In the genomic region with DNA sequence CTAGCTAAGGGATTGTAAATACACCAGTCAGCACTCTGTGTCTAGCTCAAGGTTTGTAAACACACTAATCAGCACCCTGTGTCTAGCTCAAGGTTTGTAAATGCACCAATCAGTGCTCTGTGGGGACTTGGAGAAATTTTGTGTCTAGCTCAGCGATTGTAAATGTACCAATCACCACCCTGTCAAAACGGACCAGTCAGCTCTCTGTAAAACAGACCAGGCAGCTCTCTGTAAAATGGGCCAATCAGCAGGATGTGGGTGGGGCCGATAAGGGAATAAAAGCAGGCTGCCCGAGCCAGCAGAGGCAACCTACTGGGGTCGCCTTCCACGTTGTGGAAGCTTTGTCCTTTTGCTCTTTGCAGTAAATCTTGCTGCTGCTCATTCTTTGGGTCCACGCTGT, we compare ENCODE assay signal across 6 cellular contexts. TPM values are rescaled to one million over a fixed set of nuclear protein-coding genes. Genes with fewer than 3 reads are reported as not detected.
DNase-seq lines count a peak whose midpoint lies in the region; ATAC-seq, FAIRE-seq and TF ChIP-seq lines count a peak whose summit lies in the region.
"Not testable (repeated sequence)": the region's sequence is repeated elsewhere in the genome, so short reads cannot be mapped to it uniquely, and the experiment has no call there.

No MANE protein-coding gene starts in this region.

- not testable (repeated sequence) for H3K27me3 ChIP-seq in CD4-positive, CD25-positive, alpha-beta regulatory T cell (ENCODE audit: control insufficient read depth, insufficient read depth, low read length); H1 (replicated peaks in 1 of 4; ENCODE audit: control insufficient read depth in 3 of 4, extremely low read depth in 1 of 4, insufficient read depth in 3 of 4, low read length in 3 of 4); HepG2 (ENCODE audit: control insufficient read depth in 1 of 2, insufficient read depth in 2 of 2, low read length in 2 of 2); neuronal stem cell (ENCODE audit: control insufficient read depth in 3 of 3, insufficient read depth in 3 of 3, low read depth in 1 of 3, low read length in 3 of 3); testis

- H3K27me3 Mint-ChIP-seq in CD4-positive, CD25-positive, alpha-beta regulatory T cell; activated CD4-positive, alpha-beta T cell treated with anti-CD3 and anti-CD28 coated beads for 36 hours: not testable (repeated sequence)

- H4K91ac ChIP-seq in H1 (replicated peaks; ENCODE audit: insufficient read length, low read length); neuronal stem cell (ENCODE audit: low read depth, low read length, poor library complexity): not testable (repeated sequence)

- peak overlapping the region; percentile 22 to 66 (median 60) for H3K4me3 Mint-ChIP-seq in CD4-positive, CD25-positive, alpha-beta regulatory T cell
- not testable (repeated sequence) for H3K4me3 Mint-ChIP-seq in activated CD4-positive, alpha-beta T cell treated with anti-CD3 and anti-CD28 coated beads for 36 hours

- not testable (repeated sequence) for H3K79me2 ChIP-seq in H1 (ENCODE audit: control insufficient read depth in 1 of 2, insufficient read depth in 2 of 2, low read length in 2 of 2)
- H3K79me2 ChIP-seq in HepG2 (ENCODE audit: insufficient read depth, low read length) = peaks cover 12% of the 10 kb centered on the region

- not testable (repeated sequence) for H3K4me2 ChIP-seq in H1 (ENCODE audit: insufficient read depth in 1 of 2, low read depth in 2 of 2, low read length in 2 of 2); HepG2 (ENCODE audit: low read depth, low read length); neuronal stem cell (ENCODE audit: insufficient read depth, low read length, poor library complexity, severe bottlenecking)

- H3K36me3 ChIP-seq in CD4-positive, CD25-positive, alpha-beta regulatory T cell (ENCODE audit: control insufficient read depth, insufficient read depth, low read length); H1 (ENCODE audit: control insufficient read depth in 2 of 4, insufficient read depth in 4 of 4, low read length in 3 of 4); HepG2 (replicated peaks in 1 of 2; ENCODE audit: control insufficient read depth in 1 of 2, insufficient read depth in 2 of 2, low read length in 2 of 2); neuronal stem cell (replicated peaks in 1 of 2; ENCODE audit: control insufficient read depth in 2 of 2, insufficient read depth in 2 of 2, low read length in 2 of 2); testis (ENCODE audit: low read depth, missing control alignments): not testable (repeated sequence)

- H4K8ac ChIP-seq in H1 (ENCODE audit: extremely low read depth, insufficient read depth, low read length); neuronal stem cell (ENCODE audit: low read depth, low read length): not testable (repeated sequence)

- not testable (repeated sequence) for H3K14ac ChIP-seq in H1 (ENCODE audit: insufficient read length); neuronal stem cell (ENCODE audit: low read length)

- H2AFZ ChIP-seq in H1 (ENCODE audit: low read length); HepG2 (ENCODE audit: low read length): not testable (repeated sequence)
- peak overlapping the region; percentile 7 for H2AFZ ChIP-seq in neuronal stem cell (ENCODE audit: low read length)

- not testable (repeated sequence) for H3K23me2 ChIP-seq in H1 (ENCODE audit: low read depth, low read length)

- H3K36me3 Mint-ChIP-seq in CD4-positive, CD25-positive, alpha-beta regulatory T cell; activated CD4-positive, alpha-beta T cell treated with anti-CD3 and anti-CD28 coated beads for 36 hours (ENCODE audit: low read depth): not testable (repeated sequence)

- peaks cover 13 to 36% (median 28%) of the 10 kb centered on the region in 4 donors for H3K4me1 Mint-ChIP-seq in CD4-positive, CD25-positive, alpha-beta regulatory T cell
- H3K4me1 Mint-ChIP-seq in activated CD4-positive, alpha-beta T cell treated with anti-CD3 and anti-CD28 coated beads for 36 hours = peaks cover 24% of the 10 kb centered on the region

- not testable (repeated sequence) for H2AK5ac ChIP-seq in H1 (ENCODE audit: low read depth, low read length); neuronal stem cell (ENCODE audit: low read depth, low read length)

- peak in 1 of 3 donors; percentile 25 for DNase-seq in CD4-positive, CD25-positive, alpha-beta regulatory T cell
- DNase-seq in activated CD4-positive, alpha-beta T cell treated with anti-CD3 and anti-CD28 coated beads for 36 hours = peak; percentile 7
- DNase-seq in H1 (ENCODE audit: low read depth in 1 of 2, low spot score in 2 of 2); HepG2 (ENCODE audit: low spot score); neuronal stem cell (ENCODE audit: low spot score): not testable (repeated sequence)
- peak; percentile 44 for DNase-seq in testis

- not testable (repeated sequence) for H2BK15ac ChIP-seq in H1 (ENCODE audit: low read length); neuronal stem cell (ENCODE audit: low read length)

- H3K27ac Mint-ChIP-seq in CD4-positive, CD25-positive, alpha-beta regulatory T cell = peak overlapping the region in 1 of 3 donors; percentile 56
- H3K27ac Mint-ChIP-seq in activated CD4-positive, alpha-beta T cell treated with anti-CD3 and anti-CD28 coated beads for 36 hours = not testable (repeated sequence)

- in situ Hi-C loops in HepG2 (cut with HindIII; ENCODE audit: extremely low pct_ligation_motif_present, low pct_unique_long_range_greater_than_20kb) = not testable (repeated sequence)

- intact Hi-C loops in activated CD4-positive, alpha-beta T cell treated with anti-CD3 and anti-CD28 coated beads for 36 hours (cut with DNase I, micrococcal nuclease); HepG2 (cut with micrococcal nuclease; ENCODE audit: unreplicated experiment); testis (cut with DNase I; ENCODE audit: low total_unique reads): not testable (repeated sequence)

- not testable (repeated sequence) for TF ChIP-seq RAD21 in H1 (IDR thresholded peaks at IDR 0.05 in 1 of 2, conservative IDR thresholded peaks at IDR 0.05 in 1 of 2; ENCODE audit: low read depth in 2 of 2, low read length in 2 of 2); HepG2 (CRISPR knock-in tag; IDR thresholded peaks at IDR 0.05)

- POLR2A ChIA-PET in activated CD4-positive, alpha-beta T cell treated with anti-CD3 and anti-CD28 coated beads for 36 hours (lab: Charles Lee); H1 (lab: Charles Lee; ENCODE audit: partially characterized antibody): not testable (repeated sequence)
- POLR2A ChIA-PET in HepG2 (lab: Yijun Ruan, JAX) = interaction anchor here (0.8 kb wide), 1 partner anchor 33 kb away, joined by 3 read pairs; the partner anchor contains the start of gene MIB1

- H3K9ac ChIP-seq in H1 (replicated peaks in 1 of 4; ENCODE audit: extremely low read depth in 1 of 4, low read depth in 3 of 4, low read length in 3 of 4); HepG2 (ENCODE audit: insufficient read depth, low read depth, low read length); neuronal stem cell (ENCODE audit: low read depth, low read length, poor library complexity): not testable (repeated sequence)

- not testable (repeated sequence) for H3K9me3 ChIP-seq in CD4-positive, CD25-positive, alpha-beta regulatory T cell (ENCODE audit: control insufficient read depth in 2 of 2, low read length in 2 of 2); HepG2 (ENCODE audit: low read length); neuronal stem cell (replicated peaks in 1 of 2; ENCODE audit: control insufficient read depth in 2 of 2, insufficient read depth in 1 of 2, low read depth in 1 of 2, low read length in 2 of 2); testis
- peaks cover 0 to 12% of the 10 kb centered on the region in 2 experiments; a peak in 2 of 4 replicates for H3K9me3 ChIP-seq in H1 (ENCODE audit: insufficient read depth in 2 of 2, low read depth in 1 of 2, low read length in 1 of 2)

- H2BK12ac ChIP-seq in H1 (ENCODE audit: low read depth, low read length); neuronal stem cell (ENCODE audit: low read length): not testable (repeated sequence)

- H3K56ac ChIP-seq in H1 (replicated peaks; ENCODE audit: insufficient read length, low read depth, low read length) = not testable (repeated sequence)

- not testable (repeated sequence) for BruUV-seq in HepG2 (replicated peaks; lab: Mats Ljungman, UMichigan)

- H2BK20ac ChIP-seq in H1 (ENCODE audit: low read length) = not testable (repeated sequence)

- TF ChIP-seq POLR2A in H1 (IDR thresholded peaks at IDR 0.05; ENCODE audit: control extremely low read depth in 1 of 2, low read depth in 2 of 2, low read length in 2 of 2); HepG2 (IDR thresholded peaks at IDR 0.05; ENCODE audit: insufficient read depth in 1 of 2, low read depth in 2 of 2, low read length in 2 of 2); testis (IDR thresholded peaks at IDR 0.05): not testable (repeated sequence)

- ATAC-seq in CD4-positive, CD25-positive, alpha-beta regulatory T cell (ENCODE audit: low read depth in 2 of 2); activated CD4-positive, alpha-beta T cell treated with anti-CD3 and anti-CD28 coated beads for 36 hours; HepG2: not testable (repeated sequence)

- H3K9me3 Mint-ChIP-seq in CD4-positive, CD25-positive, alpha-beta regulatory T cell; activated CD4-positive, alpha-beta T cell treated with anti-CD3 and anti-CD28 coated beads for 36 hours (ENCODE audit: low read depth): not testable (repeated sequence)

- H3K79me1 ChIP-seq in H1 (ENCODE audit: low read depth, low read length); neuronal stem cell (ENCODE audit: low read depth, low read length): not testable (repeated sequence)

- H3K23ac ChIP-seq in H1 (ENCODE audit: insufficient read length); neuronal stem cell (ENCODE audit: low read depth, low read length, poor library complexity): not testable (repeated sequence)

- not testable (repeated sequence) for H3K4ac ChIP-seq in H1 (replicated peaks; ENCODE audit: insufficient read length, low read depth, low read length); neuronal stem cell (ENCODE audit: low read length)

- not testable (repeated sequence) for FAIRE-seq in H1 (lab: Jason Lieb, UNC); HepG2 (lab: Jason Lieb, UNC)

- CTCF ChIA-PET in activated CD4-positive, alpha-beta T cell treated with anti-CD3 and anti-CD28 coated beads for 36 hours (lab: Charles Lee) = interaction anchor here (0.6 to 1.1 kb wide), 2 partner anchors 9 to 82 kb away, joined by 3 read pairs; no protein-coding TSS in a partner anchor
- CTCF ChIA-PET in H1 (lab: Charles Lee; ENCODE audit: partially characterized antibody) = interaction anchor here (0.6 kb wide), 1 partner anchor 27 kb away, joined by 4 read pairs; no protein-coding TSS in a partner anchor
- CTCF ChIA-PET in HepG2 (lab: Yijun Ruan, JAX; ENCODE audit: low intra/inter-chr PET ratio, low total read pairs) = not testable (repeated sequence)

- H4K5ac ChIP-seq in H1 (ENCODE audit: insufficient read length, low read depth, low read length) = not testable (repeated sequence)

- not testable (repeated sequence) for TF ChIP-seq EP300 in H1 (IDR thresholded peaks at IDR 0.05; ENCODE audit: borderline replicate concordance in 1 of 2, low read depth in 2 of 2, low read length in 2 of 2); HepG2 (IDR thresholded peaks at IDR 0.05; ENCODE audit: low read depth in 2 of 2, low read length in 2 of 2); HepG2 (CRISPR knock-in tag; IDR thresholded peaks at IDR 0.05; ENCODE audit: borderline replicate concordance)

- not testable (repeated sequence) for H3K4me3 ChIP-seq in CD4-positive, CD25-positive, alpha-beta regulatory T cell (ENCODE audit: low read depth, low read length); H1 (ENCODE audit: extremely low read depth in 1 of 4, insufficient read depth in 2 of 4, low read depth in 3 of 4, low read length in 4 of 4); HepG2 (replicated peaks in 1 of 3; ENCODE audit: insufficient read depth in 1 of 3, low read depth in 2 of 3, low read length in 3 of 3); neuronal stem cell (ENCODE audit: low read length in 2 of 2); testis

- not testable (repeated sequence) for H4K20me1 ChIP-seq in H1 (replicated peaks in 1 of 2; ENCODE audit: control insufficient read depth in 1 of 2, insufficient read depth in 2 of 2, low read length in 2 of 2); HepG2 (ENCODE audit: insufficient read depth, low read length)

- not testable (repeated sequence) for H3K18ac ChIP-seq in H1 (ENCODE audit: extremely low read depth, low read length); neuronal stem cell (ENCODE audit: low read length)

- peaks cover 17% of the 10 kb centered on the region for H3K4me1 ChIP-seq in CD4-positive, CD25-positive, alpha-beta regulatory T cell (ENCODE audit: control insufficient read depth, insufficient read depth, low read length, poor library complexity, severe bottlenecking)
- H3K4me1 ChIP-seq in H1 (replicated peaks in 1 of 4; ENCODE audit: control insufficient read depth in 3 of 4, insufficient read depth in 4 of 4, low read length in 3 of 4); neuronal stem cell (ENCODE audit: control insufficient read depth in 2 of 2, insufficient read depth in 1 of 2, low read depth in 1 of 2, low read length in 2 of 2); testis: not testable (repeated sequence)
- H3K4me1 ChIP-seq in HepG2 (ENCODE audit: insufficient read depth, low read length) = peaks cover 30% of the 10 kb centered on the region

- TF ChIP-seq CTCF in H1 (IDR thresholded peaks at IDR 0.05; ENCODE audit: control extremely low read depth in 1 of 3, insufficient read depth in 1 of 3, low read depth in 1 of 3, low read length in 3 of 3); HepG2 (CRISPR knock-in tag; IDR thresholded peaks at IDR 0.05); testis (IDR thresholded peaks at IDR 0.05): not testable (repeated sequence)

- H2BK120ac ChIP-seq in H1 (replicated peaks; ENCODE audit: low read depth, low read length); neuronal stem cell (ENCODE audit: low read depth, low read length): not testable (repeated sequence)

- 80% methylated on average over 7 of the region's 7 CpGs; no CpG with 5 or more reads in 1 of the 2 experiments for WGBS in H1 (ENCODE audit: extremely low coverage in 1 of 2, insufficient coverage in 1 of 2, insufficient read length in 1 of 2, insufficient replicate concordance in 2 of 2, low coverage in 1 of 2, low lambda C conversion rate in 2 of 2, missing lambda C conversion rate in 1 of 2), 2 experiments
- WGBS in HepG2 (ENCODE audit: low lambda C conversion rate) = 82% methylated on average over 5 of the region's 7 CpGs
- WGBS in neuronal stem cell (ENCODE audit: extremely low coverage in 2 of 2, insufficient read length in 2 of 2, insufficient replicate concordance in 1 of 2), 2 donors = no CpG with 5 or more reads among the region's 7 CpGs
- WGBS in testis, 2 donors = 55 to 63% methylated on average over 6 to 7 of the region's 7 CpGs

- H2BK5ac ChIP-seq in H1 (ENCODE audit: low read depth, low read length); neuronal stem cell (ENCODE audit: low read length): not testable (repeated sequence)

- not testable (repeated sequence) for H3K27ac ChIP-seq in CD4-positive, CD25-positive, alpha-beta regulatory T cell (ENCODE audit: insufficient read depth, low read length, poor library complexity, severe bottlenecking); H1 (ENCODE audit: low read depth, low read length); HepG2 (ENCODE audit: extremely low read length, insufficient read depth, low read length); neuronal stem cell (replicated peaks; ENCODE audit: low read length); testis

RNA-seq across cellular contexts. Expression of gene ABHD3, which starts 2.6 kb away (rescaled TPM):
- total RNA-seq in CD4-positive, CD25-positive, alpha-beta regulatory T cell = 57.1 TPM
- 10 to 100 TPM; 37.7 to 48.7 (median 44.7) TPM for polyA plus RNA-seq in CD4-positive, CD25-positive, alpha-beta regulatory T cell
- 10 to 100 TPM; 13.7 to 14.3 TPM for total RNA-seq in activated CD4-positive, alpha-beta T cell treated with anti-CD3 and anti-CD28 coated beads for 36 hours
- 9.0 and 12.1 TPM in 2 replicates for total RNA-seq in H1 (2021; fragmentation: NEBNext Ultra II Directional; extraction: Animal tissue kit (Norgen Biotek cat#: 25700))
- polyA plus RNA-seq in H1 (2011; rRNA removed) (6.1 and 8.4 TPM in 2 replicates), HepG2 (2011; rRNA removed) (37.3 and 40.2 TPM in 2 replicates), testis (ENCODE audit: insufficient read depth, low read depth, low replicate concordance) (13.5 TPM)
- polyA plus RNA-seq in H1 (2011; cell fraction: cytosol; rRNA removed) = 9.9 TPM
- 14.7 TPM for polyA plus RNA-seq in H1 (2011; cell fraction: nucleus; rRNA removed)
- 7.0 to 8.8 TPM (median 7.4 TPM) in 4 replicates for polyA plus RNA-seq in H1 (2012, experiment 1 of 2)
- polyA plus RNA-seq in H1 (2012, experiment 2 of 2) = 2.3 TPM
- polyA plus RNA-seq in H1 (2013, experiment 1 of 2) = 6.7 TPM
- polyA plus RNA-seq in H1 (2013, experiment 2 of 2) = 6.9 TPM
- 8.2 and 9.6 TPM in 2 replicates for polyA minus RNA-seq in H1 (2011; rRNA and poly(A)+ RNA removed)
- 10.1 TPM for polyA minus RNA-seq in H1 (2011; cell fraction: cytosol; rRNA and poly(A)+ RNA removed)
- 19.9 TPM for polyA minus RNA-seq in H1 (2011; cell fraction: nucleus; rRNA and poly(A)+ RNA removed)
- total RNA-seq in HepG2 (2016; rRNA removed; fragmentation: Illumina TruSeq; extraction: Trizol) (14.2 and 32.1 TPM in 2 replicates), testis (10 to 100 TPM in 1 of 2 donors, 1 to 10 TPM in 1; 10.0 to 12.2 TPM)
- 6.1 and 6.5 TPM in 2 replicates for total RNA-seq in HepG2 (2016; cell fraction: cytosol; rRNA removed; fragmentation: Illumina TruSeq; extraction: Trizol; ENCODE audit: low read depth)
- 12.7 and 32.7 TPM in 2 replicates for total RNA-seq in HepG2 (2016; cell fraction: insoluble cytoplasmic fraction; rRNA removed; fragmentation: Illumina TruSeq; extraction: Trizol)
- 6.4 and 8.1 TPM in 2 replicates for total RNA-seq in HepG2 (2016; cell fraction: membrane; rRNA removed; fragmentation: Illumina TruSeq; extraction: Trizol)
- total RNA-seq in HepG2 (2016; cell fraction: nucleus; rRNA removed; fragmentation: Illumina TruSeq; extraction: Trizol) = 44.8 and 49.9 TPM in 2 replicates
- 17.9 and 27.7 TPM in 2 replicates for polyA plus RNA-seq in HepG2 (2011; cell fraction: cytosol; rRNA removed)
- 33.5 and 40.4 TPM in 2 replicates for polyA plus RNA-seq in HepG2 (2011; cell fraction: nucleus; rRNA removed)
- 28.3 and 31.8 TPM in 2 replicates for polyA plus RNA-seq in HepG2 (2012)
- polyA plus RNA-seq in HepG2 (2016; cell fraction: cytosol; fragmentation: Illumina TruSeq; extraction: Trizol; ENCODE audit: low read depth) = 2.9 TPM in 2 replicates
- 14.3 and 16.5 TPM in 2 replicates for polyA plus RNA-seq in HepG2 (2016; cell fraction: insoluble cytoplasmic fraction; fragmentation: Illumina TruSeq; extraction: Trizol; ENCODE audit: low read depth)
- polyA plus RNA-seq in HepG2 (2016; cell fraction: membrane; fragmentation: Illumina TruSeq; extraction: Trizol; ENCODE audit: low read depth) = 3.8 and 5.3 TPM in 2 replicates
- 75.9 and 82.4 TPM in 2 replicates for polyA plus RNA-seq in HepG2 (2016; cell fraction: nucleus; fragmentation: Illumina TruSeq; extraction: Trizol; ENCODE audit: insufficient read depth, low read depth)
- 15.6 and 65.9 TPM in 2 replicates for polyA minus RNA-seq in HepG2 (2011; rRNA and poly(A)+ RNA removed; ENCODE audit: low replicate concordance)
- 12.3 and 20.1 TPM in 2 replicates for polyA minus RNA-seq in HepG2 (2011; cell fraction: cytosol; rRNA and poly(A)+ RNA removed)
- 36.6 and 51.0 TPM in 2 replicates for polyA minus RNA-seq in HepG2 (2011; cell fraction: nucleus; rRNA and poly(A)+ RNA removed)
- polyA plus RNA-seq in neuronal stem cell (2013, experiment 1 of 2) = 4.6 TPM
- 4.6 TPM for polyA plus RNA-seq in neuronal stem cell (2013, experiment 2 of 2)

RNA-seq across cellular contexts. Expression of gene MIB1, which starts 33.5 kb away (rescaled TPM):
- total RNA-seq in CD4-positive, CD25-positive, alpha-beta regulatory T cell = 37.7 TPM
- polyA plus RNA-seq in CD4-positive, CD25-positive, alpha-beta regulatory T cell = 1 to 10 TPM; 7.3 to 9.9 (median 7.7) TPM
- total RNA-seq in activated CD4-positive, alpha-beta T cell treated with anti-CD3 and anti-CD28 coated beads for 36 hours = 10 to 100 TPM; 24.7 to 33.6 TPM
- 57.2 and 60.3 TPM in 2 replicates for total RNA-seq in H1 (2021; fragmentation: NEBNext Ultra II Directional; extraction: Animal tissue kit (Norgen Biotek cat#: 25700))
- polyA plus RNA-seq in H1 (2011; rRNA removed) = 6.1 and 8.2 TPM in 2 replicates
- 11.8 TPM for polyA plus RNA-seq in H1 (2011; cell fraction: cytosol; rRNA removed)
- 11.1 TPM for polyA plus RNA-seq in H1 (2011; cell fraction: nucleus; rRNA removed)
- 16.6 to 26.4 TPM (median 23.8 TPM) in 4 replicates for polyA plus RNA-seq in H1 (2012, experiment 1 of 2)
- polyA plus RNA-seq in H1 (2012, experiment 2 of 2) = 0.89 TPM
- polyA plus RNA-seq in H1 (2013, experiment 1 of 2) = 16.3 TPM
- 14.5 TPM for polyA plus RNA-seq in H1 (2013, experiment 2 of 2)
- 114 and 144 TPM in 2 replicates for polyA minus RNA-seq in H1 (2011; rRNA and poly(A)+ RNA removed)
- 48.9 TPM for polyA minus RNA-seq in H1 (2011; cell fraction: cytosol; rRNA and poly(A)+ RNA removed)
- 63.6 TPM for polyA minus RNA-seq in H1 (2011; cell fraction: nucleus; rRNA and poly(A)+ RNA removed)
- 47.0 and 60.6 TPM in 2 replicates for total RNA-seq in HepG2 (2016; rRNA removed; fragmentation: Illumina TruSeq; extraction: Trizol)
- total RNA-seq in HepG2 (2016; cell fraction: cytosol; rRNA removed; fragmentation: Illumina TruSeq; extraction: Trizol; ENCODE audit: low read depth) = 80.8 and 93.1 TPM in 2 replicates
- total RNA-seq in HepG2 (2016; cell fraction: insoluble cytoplasmic fraction; rRNA removed; fragmentation: Illumina TruSeq; extraction: Trizol) = 46.0 and 57.6 TPM in 2 replicates
- total RNA-seq in HepG2 (2016; cell fraction: membrane; rRNA removed; fragmentation: Illumina TruSeq; extraction: Trizol) = 44.7 and 51.6 TPM in 2 replicates
- 36.7 and 42.3 TPM in 2 replicates for total RNA-seq in HepG2 (2016; cell fraction: nucleus; rRNA removed; fragmentation: Illumina TruSeq; extraction: Trizol)
- polyA plus RNA-seq in HepG2 (2011; rRNA removed) = 11.2 and 12.0 TPM in 2 replicates
- polyA plus RNA-seq in HepG2 (2011; cell fraction: cytosol; rRNA removed) = 5.4 and 8.8 TPM in 2 replicates
- polyA plus RNA-seq in HepG2 (2011; cell fraction: nucleus; rRNA removed) = 9.9 and 12.0 TPM in 2 replicates
- polyA plus RNA-seq in HepG2 (2012) = 20.7 and 21.4 TPM in 2 replicates
- 0.28 and 0.44 TPM in 2 replicates for polyA plus RNA-seq in HepG2 (2016; cell fraction: cytosol; fragmentation: Illumina TruSeq; extraction: Trizol; ENCODE audit: low read depth)
- 19.5 and 21.8 TPM in 2 replicates for polyA plus RNA-seq in HepG2 (2016; cell fraction: insoluble cytoplasmic fraction; fragmentation: Illumina TruSeq; extraction: Trizol; ENCODE audit: low read depth)
- polyA plus RNA-seq in HepG2 (2016; cell fraction: membrane; fragmentation: Illumina TruSeq; extraction: Trizol; ENCODE audit: low read depth) = 1.3 and 1.8 TPM in 2 replicates
- polyA plus RNA-seq in HepG2 (2016; cell fraction: nucleus; fragmentation: Illumina TruSeq; extraction: Trizol; ENCODE audit: insufficient read depth, low read depth) = 24.5 and 25.6 TPM in 2 replicates
- 35.2 and 42.4 TPM in 2 replicates for polyA minus RNA-seq in HepG2 (2011; rRNA and poly(A)+ RNA removed; ENCODE audit: low replicate concordance)
- 48.0 and 55.6 TPM in 2 replicates for polyA minus RNA-seq in HepG2 (2011; cell fraction: cytosol; rRNA and poly(A)+ RNA removed)
- 44.7 and 56.6 TPM in 2 replicates for polyA minus RNA-seq in HepG2 (2011; cell fraction: nucleus; rRNA and poly(A)+ RNA removed)
- 34.4 TPM for polyA plus RNA-seq in neuronal stem cell (2013, experiment 1 of 2)
- 35.7 TPM for polyA plus RNA-seq in neuronal stem cell (2013, experiment 2 of 2)
- total RNA-seq in testis = 10 to 100 TPM; 40.7 to 48.8 TPM
- 16.5 TPM for polyA plus RNA-seq in testis (ENCODE audit: insufficient read depth, low read depth, low replicate concordance)
